ENCODE assay signal across 8 cellular contexts in genomic region chr9:136328011-136328621, GRCh38. TPM values are rescaled to one million over a fixed set of nuclear protein-coding genes. Genes with fewer than 3 reads are reported as not detected.
DNase-seq lines count a peak whose midpoint lies in the region; ATAC-seq and TF ChIP-seq lines count a peak whose summit lies in the region.

No MANE protein-coding gene starts in this region.

- H3K36me3 ChIP-seq in GM23248 (ENCODE audit: low read depth): no peaks in the 10 kb centered on the region
- H3K36me3 ChIP-seq in SJCRH30: peaks cover 12% of the 10 kb centered on the region; the same call in 1 of the 2 replicates
- H3K36me3 ChIP-seq in gastrocnemius medialis: no peaks in the 10 kb centered on the region

- no peak for TF ChIP-seq POLR2A in gastrocnemius medialis (IDR thresholded peaks at IDR 0.05)

- CTCF ChIA-PET in HEK293T (lab: Yijun Ruan, JAX): interaction anchor here (1.1 kb wide), 1 partner anchor 11 kb away, joined by 4 read pairs; no protein-coding TSS in a partner anchor

- no peak overlapping the region for H2AFZ ChIP-seq in GM23248

- no peaks in the 10 kb centered on the region for H3F3A ChIP-seq in GM23248 (ENCODE audit: insufficient read depth)

- H3K9ac ChIP-seq in GM23248: peak overlapping the region; percentile 86

- H3K27me3 ChIP-seq in GM23248 (replicated peaks; ENCODE audit: insufficient read depth) (no peaks in the 10 kb centered on the region), SJCRH30 (peaks cover 7% of the 10 kb centered on the region; the same call in 1 of the 2 replicates), gastrocnemius medialis (peaks cover 6 to 24% (median 16%) of the 10 kb centered on the region in 3 donors)

- peaks cover 18% of the 10 kb centered on the region for H3K4me1 ChIP-seq in GM23248 (ENCODE audit: insufficient read depth)
- peaks cover 20% of the 10 kb centered on the region for H3K4me1 ChIP-seq in SJCRH30
- peaks cover 0 to 11% of the 10 kb centered on the region in 2 donors for H3K4me1 ChIP-seq in gastrocnemius medialis

- H3K4me3 ChIP-seq in GM23248 (peak overlapping the region; percentile 72), SJCRH30 (peak overlapping the region; percentile 76), fibroblast of pulmonary artery (replicated peaks; ENCODE audit: low read depth, low read length) (peak overlapping the region; percentile 73), gastrocnemius medialis (peak overlapping the region; percentile 46 to 57 (median 52))

- H3K4me2 ChIP-seq in GM23248 (ENCODE audit: unreplicated experiment): peak overlapping the region; percentile 76

- TF ChIP-seq CTCF in fibroblast of pulmonary artery (IDR thresholded peaks at IDR 0.05; ENCODE audit: low read length, missing control alignments): no peak
- TF ChIP-seq CTCF in gastrocnemius medialis (IDR thresholded peaks at IDR 0.05 in 4 of 5, conservative IDR thresholded peaks at IDR 0.05 in 1 of 5): no peak

- peak overlapping the region; percentile 59 for H3K27ac ChIP-seq in GM23248
- peak overlapping the region; percentile 63 for H3K27ac ChIP-seq in SJCRH30
- H3K27ac ChIP-seq in gastrocnemius medialis: peak overlapping the region in 2 of 4 donors; percentile 22 to 44

- H3K9me3 ChIP-seq in GM23248 (ENCODE audit: low read depth) (no peaks in the 10 kb centered on the region), SJCRH30 (replicated peaks) (no peaks in the 10 kb centered on the region), gastrocnemius medialis (no peaks in the 10 kb centered on the region)

- 0% methylated on average over 7 to 12 of the region's 13 CpGs for WGBS in GM23248 (ENCODE audit: low coverage in 1 of 2, low lambda C conversion rate in 2 of 2, missing lambda C conversion rate in 2 of 2), 2 experiments

- ATAC-seq in gastrocnemius medialis (peak in 1 of 2 donors; percentile 14), HG02759 (IDR thresholded peaks at IDR 0.05; ENCODE audit: unreplicated experiment) (no peak), HG02840 (IDR thresholded peaks at IDR 0.05; ENCODE audit: low FRiP score, unreplicated experiment) (no peak), HG02981 (IDR thresholded peaks at IDR 0.05; ENCODE audit: unreplicated experiment) (no peak)

- POLR2A ChIA-PET in HEK293T (lab: Yijun Ruan, JAX): interaction anchor here (0.8 to 2.2 kb wide), 3 partner anchors 8 to 34 kb away, joined by 3 to 8 read pairs (median 4); no protein-coding TSS in a partner anchor

- no peaks in the 10 kb centered on the region for H4K20me1 ChIP-seq in GM23248 (ENCODE audit: insufficient read depth)

- DNase-seq in GM23248 (peak; percentile 44), SJCRH30 (no peak), fibroblast of pulmonary artery (ENCODE audit: low read depth) (no peak), gastrocnemius medialis (no peak), HEK293T (ENCODE audit: extremely low spot score) (no peak)

- intact Hi-C loops in gastrocnemius medialis (cut with DNase I; ENCODE audit: low total_unique reads): no loop called here

- no peaks in the 10 kb centered on the region for H3K9me2 ChIP-seq in GM23248 (ENCODE audit: insufficient read depth)

- peaks cover 52% of the 10 kb centered on the region for H3K79me2 ChIP-seq in GM23248 (ENCODE audit: insufficient read depth)

- in situ Hi-C loops in GM23248 (cut with MboI) (no loop called here), gastrocnemius medialis (cut with MboI; ENCODE audit: low sequenced_read_pairs in 4 of 4) (no loop called here)

TF ChIP-seq in HEK293T, 16 proteins besides CTCF, POLR2A, EP300 and RAD21:
- TF ChIP-seq LEF1 (IDR thresholded peaks at IDR 0.05; ENCODE audit: borderline replicate concordance): no peak

RNA-seq across cellular contexts. Expression of gene GPSM1, which starts 0.8 kb away (rescaled TPM):
- total RNA-seq in GM23248 (2014; rRNA removed; shearing (Covaris generic)): 51.6 and 57.1 TPM in 2 replicates
- polyA plus RNA-seq in GM23248 (2016; fragmentation: Nextera tagmentation; extraction: Ambion mirVana): 12.4 and 13.7 TPM in 2 replicates
- total RNA-seq in SJCRH30 (2014; rRNA removed; shearing (Covaris generic)): 52.5 and 57.2 TPM in 2 replicates
- total RNA-seq in gastrocnemius medialis: 1 to 10 TPM in 2 of 4 donors, under 1 TPM in 1, not detected in 1; 0.98 to 1.7 (median 1.2) TPM

RNA-seq across cellular contexts. Expression of gene CCDC187, which starts 24.2 kb away (rescaled TPM):
- total RNA-seq in GM23248 (2014; rRNA removed; shearing (Covaris generic)): not detected in 2 replicates
- not detected in 2 replicates for polyA plus RNA-seq in GM23248 (2016; fragmentation: Nextera tagmentation; extraction: Ambion mirVana)
- 0.05 TPM in 1 of 2 replicates, not detected in the other for total RNA-seq in SJCRH30 (2014; rRNA removed; shearing (Covaris generic))
- not detected for total RNA-seq in gastrocnemius medialis

RNA-seq across cellular contexts. Expression of gene DNLZ, which starts 35.4 kb away (rescaled TPM):
- 12.3 and 49.8 TPM in 2 replicates for total RNA-seq in GM23248 (2014; rRNA removed; shearing (Covaris generic))
- polyA plus RNA-seq in GM23248 (2016; fragmentation: Nextera tagmentation; extraction: Ambion mirVana): 25.9 and 27.1 TPM in 2 replicates
- total RNA-seq in SJCRH30 (2014; rRNA removed; shearing (Covaris generic)): 17.0 and 19.4 TPM in 2 replicates
- 10 to 100 TPM; 37.9 to 65.1 (median 54.3) TPM for total RNA-seq in gastrocnemius medialis

RNA-seq across cellular contexts. Expression of gene CARD9, which starts 45.4 kb away (rescaled TPM):
- total RNA-seq in GM23248 (2014; rRNA removed; shearing (Covaris generic)): 0.11 TPM in 1 of 2 replicates, not detected in the other
- 0.60 and 0.61 TPM in 2 replicates for polyA plus RNA-seq in GM23248 (2016; fragmentation: Nextera tagmentation; extraction: Ambion mirVana)
- total RNA-seq in SJCRH30 (2014; rRNA removed; shearing (Covaris generic)): 8.8 and 11.8 TPM in 2 replicates
- total RNA-seq in gastrocnemius medialis: 1 to 10 TPM in 1 of 4 donors, under 1 TPM in 3; 0.34 to 1.2 (median 0.69) TPM

Comparison
In these comparisons a context has a peak if more than half of its experiments do, and no peak if none do; other contexts are left out.
1. RNA of gene GPSM1, which starts 0.8 kb away (total RNA-seq): 52.5 to 57.2 TPM in SJCRH30 and 51.6 to 57.1 TPM in GM23248; 0.98 to 1.7 TPM in gastrocnemius medialis; every median in the first group is over 10 times any median in the second.
2. Peak in every context shown above with its lines, with median percentiles within 50 percentile points of each other: H3K4me3 ChIP-seq.